Comparison of ENCODE assay signal across 1 cellular context in genomic region chr15:73952171-73952912, GRCh38.
A peak's percentile ranks its signal among the peaks of the same experiment; 100 is the strongest.
TF ChIP-seq lines count a peak whose summit lies in the region.

No MANE protein-coding gene starts in this region.

TF ChIP-seq in HEK293, 187 proteins besides CTCF, POLR2A, EP300 and RAD21 (continued from another document):
- TF ChIP-seq PATZ1 (tag by site-specific recombination; IDR thresholded peaks at IDR 0.05), result no peak
- peak; percentile 47 for TF ChIP-seq EGR2 (tag by site-specific recombination; IDR thresholded peaks at IDR 0.05; ENCODE audit: low read depth)
- TF ChIP-seq ZNF629 (tag by site-specific recombination; IDR thresholded peaks at IDR 0.05), result no peak
- no peak for TF ChIP-seq ZNF704 (tag by site-specific recombination; IDR thresholded peaks at IDR 0.05)
- no peak for TF ChIP-seq SP3 (tag by site-specific recombination; IDR thresholded peaks at IDR 0.05)
- TF ChIP-seq ZBTB48 (tag by site-specific recombination; IDR thresholded peaks at IDR 0.05), result no peak
- peak; percentile 24 for TF ChIP-seq ZIC2 (tag by site-specific recombination; IDR thresholded peaks at IDR 0.05)
- no peak for TF ChIP-seq ZBTB17 (tag by site-specific recombination; IDR thresholded peaks at IDR 0.05)
